1 cellular context compared by ENCODE assay signal in the genomic region with DNA sequence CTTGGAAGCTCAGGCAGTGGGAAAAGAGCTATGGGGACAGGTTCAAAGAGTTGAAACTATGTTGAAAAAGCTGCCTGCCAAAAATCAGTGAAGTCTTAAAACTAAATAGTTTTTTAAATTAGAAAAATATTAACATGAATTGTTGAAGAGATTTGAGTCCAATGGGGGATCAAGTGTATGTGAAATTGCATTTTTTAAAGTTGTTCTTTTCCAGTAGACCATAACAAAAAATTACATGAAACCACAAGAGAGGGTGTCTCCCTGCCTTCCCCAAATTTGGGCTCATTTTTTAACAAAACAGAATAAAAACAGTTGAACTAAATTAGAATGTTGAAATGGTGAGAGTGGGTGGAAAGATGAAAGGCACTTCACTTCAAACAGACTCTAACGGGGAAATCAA.
TF ChIP-seq lines count a peak whose summit lies in the region.

No MANE protein-coding gene starts in this region.

TF ChIP-seq in K562, 482 proteins besides CTCF, POLR2A, EP300 and RAD21:
- TF ChIP-seq RCOR1 (IDR thresholded peaks at IDR 0.05; ENCODE audit: borderline replicate concordance in 1 of 2, low read depth in 2 of 2, low read length in 2 of 2): no peak
- TF ChIP-seq, protein P1, sequence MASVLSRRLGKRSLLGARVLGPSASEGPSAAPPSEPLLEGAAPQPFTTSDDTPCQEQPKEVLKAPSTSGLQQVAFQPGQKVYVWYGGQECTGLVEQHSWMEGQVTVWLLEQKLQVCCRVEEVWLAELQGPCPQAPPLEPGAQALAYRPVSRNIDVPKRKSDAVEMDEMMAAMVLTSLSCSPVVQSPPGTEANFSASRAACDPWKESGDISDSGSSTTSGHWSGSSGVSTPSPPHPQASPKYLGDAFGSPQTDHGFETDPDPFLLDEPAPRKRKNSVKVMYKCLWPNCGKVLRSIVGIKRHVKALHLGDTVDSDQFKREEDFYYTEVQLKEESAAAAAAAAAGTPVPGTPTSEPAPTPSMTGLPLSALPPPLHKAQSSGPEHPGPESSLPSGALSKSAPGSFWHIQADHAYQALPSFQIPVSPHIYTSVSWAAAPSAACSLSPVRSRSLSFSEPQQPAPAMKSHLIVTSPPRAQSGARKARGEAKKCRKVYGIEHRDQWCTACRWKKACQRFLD (CRISPR knock-in tag; IDR thresholded peaks at IDR 0.05): no peak
TF ChIP-seq in K562: peak in this region for 0.
